ENCODE assay signal across 23 cellular contexts in genomic region chr4:146095867-146096266, GRCh38.
DNase-seq lines count a peak whose midpoint lies in the region; ATAC-seq, FAIRE-seq and TF ChIP-seq lines count a peak whose summit lies in the region.
"Had no signal": no experiment of that assay in that cellular context is flagged by ENCODE, and none has a peak within 500 bp of the region (broad histone marks: within the 10 kb centered on the region; RNA-seq: fewer than 3 reads in every experiment).

No MANE protein-coding gene starts in this region.

- no peaks in the 10 kb centered on the region for H3K9me3 ChIP-seq in colonic mucosa
- no peaks in the 10 kb centered on the region for H3K9me3 ChIP-seq in small intestine (ENCODE audit: control insufficient read depth, low read depth)
- H3K9me3 ChIP-seq in thyroid gland, result no peaks in the 10 kb centered on the region
- H3K9me3 ChIP-seq: lower lobe of right lung, SJSA1, stomach, upper lobe of left lung had no signal

- WGBS in small intestine, 3 donors, result 23 to 62% (median 50%) methylated on average over 2 of the region's 2 CpGs
- WGBS in thyroid gland, 2 donors, result 89% methylated on average over 2 of the region's 2 CpGs

- H3K27me3 ChIP-seq in colonic mucosa (no peaks in the 10 kb centered on the region), small intestine (ENCODE audit: control insufficient read depth in 2 of 2, insufficient read depth in 2 of 2, low read length in 2 of 2) (no peaks in the 10 kb centered on the region), thyroid gland (no peaks in the 10 kb centered on the region)
- H3K27me3 ChIP-seq: heart right ventricle, SJSA1, stomach, upper lobe of left lung had no signal

- H3K36me3 ChIP-seq in colonic mucosa (no peaks in the 10 kb centered on the region), small intestine (ENCODE audit: control insufficient read depth in 2 of 2, insufficient read depth in 2 of 2, low read length in 2 of 2) (no peaks in the 10 kb centered on the region), thyroid gland (no peaks in the 10 kb centered on the region)
- H3K36me3 ChIP-seq: heart right ventricle, lower lobe of right lung, SJSA1, stomach, upper lobe of left lung had no signal

- TF ChIP-seq CTCF in colonic mucosa (IDR thresholded peaks at IDR 0.05) (no peak), thyroid gland (IDR thresholded peaks at IDR 0.05) (no peak)

- intact Hi-C loops in colonic mucosa (cut with DNase I), result no loop called here
- intact Hi-C loops in thyroid gland (cut with DNase I), result no loop called here

- H3K4me1 ChIP-seq in colonic mucosa (no peaks in the 10 kb centered on the region), small intestine (ENCODE audit: control insufficient read depth in 2 of 2, insufficient read depth in 1 of 2, low read depth in 1 of 2, low read length in 1 of 2) (no peaks in the 10 kb centered on the region), thyroid gland (no peaks in the 10 kb centered on the region)
- H3K4me1 ChIP-seq: heart right ventricle, lower lobe of right lung, SJSA1, stomach, upper lobe of left lung had no signal

- ATAC-seq in GM19397 (IDR thresholded peaks at IDR 0.05; ENCODE audit: unreplicated experiment), result peak; percentile 38
- ATAC-seq in HG03159 (IDR thresholded peaks at IDR 0.05; ENCODE audit: unreplicated experiment), result peak; percentile 50
- no peak for ATAC-seq in GM21825 (IDR thresholded peaks at IDR 0.05; ENCODE audit: unreplicated experiment)
- ATAC-seq in GM21786 (IDR thresholded peaks at IDR 0.05; ENCODE audit: unreplicated experiment), result no peak
- ATAC-seq: heart right ventricle, lower lobe of right lung, Panc1 had no signal

- no peak for TF ChIP-seq POLR2A in thyroid gland (IDR thresholded peaks at IDR 0.05)

- FAIRE-seq in small intestine (lab: Jason Lieb, UNC), result no peak

- no peak overlapping the region for H3K27ac ChIP-seq in colonic mucosa
- H3K27ac ChIP-seq in small intestine (ENCODE audit: low read depth in 1 of 2, low read length in 1 of 2), result no peak overlapping the region
- no peak overlapping the region for H3K27ac ChIP-seq in thyroid gland
- H3K27ac ChIP-seq: heart right ventricle, lower lobe of right lung, SJSA1, stomach, upper lobe of left lung had no signal

- DNase-seq in colonic mucosa (peak; percentile 23), small intestine (peak; percentile 37), dermis blood vessel endothelial cell (no peak), thyroid gland (no peak)
- DNase-seq: activated CD4-positive, alpha-beta T cell treated with anti-CD3 and anti-CD28 coated beads, Interleukin-2, amount 50 U/mL, for 4 hours; activated effector memory CD4-positive, alpha-beta T cell treated with Interleukin-2 at 50 U/mL for 16 hours; CD8-positive, alpha-beta memory T cell; cortex of kidney; DMS79 treated with DMSO at 0.1 percent for 48 hours; lower lobe of right lung; NCI-H187; NCI-H748 treated with DMSO at 0.1 percent for 48 hours; occipital lobe; stimulated activated CD4-positive, alpha-beta T cell treated with anti-CD3 and anti-CD28 coated beads, Interleukin-12 subunit alpha, Interleukin-12 subunit beta, amount 100 ng/mL, for 4 hours; stomach; upper lobe of left lung had no signal

- no peak overlapping the region for H3K4me3 ChIP-seq in colonic mucosa
- H3K4me3 ChIP-seq in small intestine (ENCODE audit: low read depth in 1 of 2, low read length in 2 of 2), result no peak overlapping the region
- H3K4me3 ChIP-seq in thyroid gland (replicated peaks in 1 of 3), result no peak overlapping the region
- H3K4me3 ChIP-seq: heart right ventricle, lower lobe of right lung, SJSA1, stomach, upper lobe of left lung had no signal

- no peak overlapping the region for H3K9ac ChIP-seq in colonic mucosa (ENCODE audit: low read depth in 2 of 2, low read length in 2 of 2)

Comparison
In these comparisons a context has a peak if more than half of its experiments do, and no peak if none do; other contexts are left out.
1. ATAC-seq: peak in GM19397 (single experiment) and HG03159 (single experiment); none in GM21825 (single experiment) and GM21786 (single experiment).
2. DNase-seq: peak in colonic mucosa (single experiment) and small intestine (single experiment); none in dermis blood vessel endothelial cell (single experiment) and thyroid gland (0 of 2).